In genomic region chr12:105539735-105540134, GRCh38 we compare ENCODE assay signal across 1 cellular context.
TF ChIP-seq lines count a peak whose summit lies in the region.

No MANE protein-coding gene starts in this region.

TF ChIP-seq in IMR-90, 13 proteins besides CTCF, POLR2A, EP300 and RAD21 (continued from another document):
- TF ChIP-seq USF2 (IDR thresholded peaks at IDR 0.05; ENCODE audit: low read depth, low read length) (no peak), MXI1 (IDR thresholded peaks at IDR 0.05; ENCODE audit: borderline replicate concordance, low read depth, low read length) (no peak), MAFK (IDR thresholded peaks at IDR 0.05; ENCODE audit: low read depth, low read length) (no peak), SMC3 (IDR thresholded peaks at IDR 0.05; ENCODE audit: low read depth, low read length) (no peak)
